ENCODE assay signal across 1 cellular context in the genomic region with DNA sequence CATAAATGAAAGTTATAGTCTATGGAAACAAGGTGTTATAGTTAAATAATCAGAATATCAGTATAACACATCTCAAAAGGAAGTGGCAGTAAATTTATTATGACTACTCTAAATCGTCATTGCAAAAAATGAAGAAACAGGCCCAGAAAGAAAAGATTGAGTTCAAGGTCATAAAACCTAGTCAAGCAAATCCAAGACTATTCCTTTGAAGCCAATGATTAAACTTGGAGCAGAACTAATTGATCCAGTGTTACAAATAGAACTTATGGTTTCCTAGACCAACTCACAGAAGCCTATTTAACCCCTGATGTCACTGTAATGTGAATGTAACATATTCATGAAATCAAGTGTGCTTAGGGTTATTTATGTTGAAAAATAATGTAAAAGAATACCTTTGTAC.
TF ChIP-seq lines count a peak whose summit lies in the region.

No MANE protein-coding gene starts in this region.

TF ChIP-seq in GM12878, 131 proteins besides CTCF, POLR2A, EP300 and RAD21:
- no peak for TF ChIP-seq EGR1 (IDR thresholded peaks at IDR 0.05; ENCODE audit: borderline replicate concordance in 1 of 2, low read depth in 2 of 2, low read length in 2 of 2)
- no peak for TF ChIP-seq TCF12 (IDR thresholded peaks at IDR 0.05; ENCODE audit: low read depth, low read length)
- TF ChIP-seq IRF4 (IDR thresholded peaks at IDR 0.05; ENCODE audit: low read depth, low read length) = no peak
- no peak for TF ChIP-seq BMI1 (IDR thresholded peaks at IDR 0.05; ENCODE audit: borderline replicate concordance)
- TF ChIP-seq, protein P1, sequence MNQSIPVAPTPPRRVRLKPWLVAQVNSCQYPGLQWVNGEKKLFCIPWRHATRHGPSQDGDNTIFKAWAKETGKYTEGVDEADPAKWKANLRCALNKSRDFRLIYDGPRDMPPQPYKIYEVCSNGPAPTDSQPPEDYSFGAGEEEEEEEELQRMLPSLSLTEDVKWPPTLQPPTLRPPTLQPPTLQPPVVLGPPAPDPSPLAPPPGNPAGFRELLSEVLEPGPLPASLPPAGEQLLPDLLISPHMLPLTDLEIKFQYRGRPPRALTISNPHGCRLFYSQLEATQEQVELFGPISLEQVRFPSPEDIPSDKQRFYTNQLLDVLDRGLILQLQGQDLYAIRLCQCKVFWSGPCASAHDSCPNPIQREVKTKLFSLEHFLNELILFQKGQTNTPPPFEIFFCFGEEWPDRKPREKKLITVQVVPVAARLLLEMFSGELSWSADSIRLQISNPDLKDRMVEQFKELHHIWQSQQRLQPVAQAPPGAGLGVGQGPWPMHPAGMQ (IDR thresholded peaks at IDR 0.05; ENCODE audit: borderline replicate concordance) = no peak
- TF ChIP-seq ZSCAN29 (IDR thresholded peaks at IDR 0.05) = no peak
- TF ChIP-seq, protein P2, sequence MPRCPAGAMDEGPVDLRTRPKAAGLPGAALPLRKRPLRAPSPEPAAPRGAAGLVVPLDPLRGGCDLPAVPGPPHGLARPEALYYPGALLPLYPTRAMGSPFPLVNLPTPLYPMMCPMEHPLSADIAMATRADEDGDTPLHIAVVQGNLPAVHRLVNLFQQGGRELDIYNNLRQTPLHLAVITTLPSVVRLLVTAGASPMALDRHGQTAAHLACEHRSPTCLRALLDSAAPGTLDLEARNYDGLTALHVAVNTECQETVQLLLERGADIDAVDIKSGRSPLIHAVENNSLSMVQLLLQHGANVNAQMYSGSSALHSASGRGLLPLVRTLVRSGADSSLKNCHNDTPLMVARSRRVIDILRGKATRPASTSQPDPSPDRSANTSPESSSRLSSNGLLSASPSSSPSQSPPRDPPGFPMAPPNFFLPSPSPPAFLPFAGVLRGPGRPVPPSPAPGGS (IDR thresholded peaks at IDR 0.05; ENCODE audit: borderline replicate concordance, insufficient read depth, low read depth, low read length, poor library complexity, severe bottlenecking) = no peak
- TF ChIP-seq ATF7 (IDR thresholded peaks at IDR 0.05; ENCODE audit: low read depth) = no peak
- no peak for TF ChIP-seq ZNF622 (IDR thresholded peaks at IDR 0.05)
- TF ChIP-seq SIX5 (IDR thresholded peaks at IDR 0.05; ENCODE audit: low read depth, low read length, severe bottlenecking) = no peak
